Comparison of ENCODE assay signal across 13 cellular contexts in genomic region chr20:58173930-58174707, GRCh38. TPM values are rescaled to one million over a fixed set of nuclear protein-coding genes. Genes with fewer than 3 reads are reported as not detected.
DNase-seq lines count a peak whose midpoint lies in the region; ATAC-seq and TF ChIP-seq lines count a peak whose summit lies in the region.
"Had no signal": no experiment of that assay in that cellular context is flagged by ENCODE, and none has a peak within 500 bp of the region (broad histone marks: within the 10 kb centered on the region; RNA-seq: fewer than 3 reads in every experiment).

No MANE protein-coding gene starts in this region.

- H3K4me2 ChIP-seq in fibroblast of lung (ENCODE audit: extremely low read depth, insufficient read depth, low read length): peak overlapping the region; percentile 74
- peak overlapping the region; percentile 80 for H3K4me2 ChIP-seq in osteoblast (ENCODE audit: insufficient read depth, low read length)
- H3K4me2 ChIP-seq: A549 had no signal

- H2AFZ ChIP-seq in fibroblast of lung (ENCODE audit: low read length) (peak overlapping the region; percentile 82), osteoblast (ENCODE audit: low read length) (peak overlapping the region; percentile 94)

- H3K36me3 ChIP-seq in fibroblast of lung (ENCODE audit: control insufficient read depth, insufficient read depth, low read length): no peaks in the 10 kb centered on the region
- no peaks in the 10 kb centered on the region for H3K36me3 ChIP-seq in osteoblast (ENCODE audit: insufficient read depth, low read length)
- H3K36me3 ChIP-seq in aorta (ENCODE audit: control insufficient read depth in 1 of 2, insufficient read depth in 2 of 2, low read length in 1 of 2): no peaks in the 10 kb centered on the region

- H3K4me1 ChIP-seq in fibroblast of lung (ENCODE audit: control insufficient read depth, extremely low read depth, insufficient read depth, low read length): peaks cover 8% of the 10 kb centered on the region
- H3K4me1 ChIP-seq in osteoblast (ENCODE audit: insufficient read depth, low read length): peaks cover 15% of the 10 kb centered on the region
- H3K4me1 ChIP-seq in aorta (ENCODE audit: control insufficient read depth in 1 of 2, insufficient read depth in 2 of 2, low read length in 2 of 2): no peaks in the 10 kb centered on the region

- H3K79me2 ChIP-seq in fibroblast of lung (ENCODE audit: control insufficient read depth, insufficient read depth, low read length) (no peaks in the 10 kb centered on the region), osteoblast (ENCODE audit: insufficient read depth, low read length) (no peaks in the 10 kb centered on the region)

- no peak for TF ChIP-seq CTCF in fibroblast of lung (conservative IDR thresholded peaks at IDR 0.05 in 1 of 2, IDR thresholded peaks at IDR 0.05 in 1 of 2; ENCODE audit: low read depth in 1 of 2, low read length in 2 of 2)
- TF ChIP-seq CTCF in osteoblast (IDR thresholded peaks at IDR 0.05; ENCODE audit: extremely low read depth, low read depth, low read length): no peak

- 16 to 22% methylated on average over 26 of the region's 26 CpGs for WGBS in aorta, 2 donors

- intact Hi-C loops in Right ventricle myocardium superior (cut with DNase I): loop anchor here (10.0 kb wide), 1 partner anchor 79 kb away; no protein-coding TSS in a partner anchor
- intact Hi-C loops in cardiac septum (cut with DNase I): loop anchor here (10.0 kb wide), 1 partner anchor 549 kb away; the partner anchor contains the start of gene ZBP1
- intact Hi-C loops in aorta (cut with DNase I): loop anchor here in 1 of 2 donors (10.0 kb wide), 1 partner anchor 59 kb away; no protein-coding TSS in a partner anchor

- DNase-seq in Right ventricle myocardium superior: peak; percentile 45
- DNase-seq in cardiac septum (ENCODE audit: low spot score): no peak
- peak in 1 of 2 donors; percentile 14 for DNase-seq in fibroblast of lung (ENCODE audit: low read depth in 2 of 2)
- DNase-seq in osteoblast (ENCODE audit: insufficient read length, low spot score, missing footprints): peak; percentile 23
- DNase-seq in aorta: peak in 1 of 2 donors; percentile 74
- DNase-seq in activated naive CD4-positive, alpha-beta T cell treated with anti-CD3 and anti-CD28 coated beads, Interleukin-2, amount 50 U/mL, for 16 hours: no peak
- no peak for DNase-seq in NCI-H1092 treated with DMSO at 0.1 percent for 48 hours (lab: John Stamatoyannopoulos, UW)
- DNase-seq: activated CD4-positive, alpha-beta memory T cell treated with anti-CD3 and anti-CD28 coated beads for 36 hours; effector CD8-positive, alpha-beta T cell; NCI-H146 had no signal

- ATAC-seq in Right ventricle myocardium superior (ENCODE audit: poor library complexity) (peak; percentile 64), aorta (ENCODE audit: low FRiP score) (no peak), GM19324 (IDR thresholded peaks at IDR 0.05; ENCODE audit: low FRiP score, unreplicated experiment) (no peak)
- ATAC-seq: A549 had no signal

- no peak overlapping the region for H3K9ac ChIP-seq in fibroblast of lung (ENCODE audit: insufficient read depth, low read length)

- H3K4me3 ChIP-seq in fibroblast of lung (replicated peaks in 1 of 4; ENCODE audit: control extremely low read depth in 1 of 4, insufficient read depth in 1 of 4, low read depth in 3 of 4, low read length in 4 of 4) (peak overlapping the region in 2 of 4 experiments; percentile 16 to 55), osteoblast (ENCODE audit: insufficient read depth, low read length) (peak overlapping the region; percentile 66), aorta (ENCODE audit: low read length in 2 of 2) (peak overlapping the region; percentile 12 to 18)
- H3K4me3 ChIP-seq: A549 had no signal

- H3K27ac ChIP-seq in fibroblast of lung (ENCODE audit: insufficient read depth, low read length) (peak overlapping the region; percentile 38), osteoblast (ENCODE audit: low read depth, low read length) (peak overlapping the region; percentile 28), aorta (ENCODE audit: low read depth in 1 of 2, low read length in 2 of 2) (peak overlapping the region; percentile 67 to 96)

- H3K27me3 ChIP-seq in fibroblast of lung (ENCODE audit: control insufficient read depth, insufficient read depth, low read length) (no peaks in the 10 kb centered on the region), osteoblast (ENCODE audit: insufficient read depth, low read length) (no peaks in the 10 kb centered on the region), aorta (ENCODE audit: control insufficient read depth in 1 of 2, insufficient read depth in 2 of 2, low read length in 1 of 2) (no peaks in the 10 kb centered on the region)

- H3K9me3 ChIP-seq in fibroblast of lung (ENCODE audit: control insufficient read depth, insufficient read depth, low read depth, low read length) (no peaks in the 10 kb centered on the region), osteoblast (ENCODE audit: low read depth, low read length) (no peaks in the 10 kb centered on the region), aorta (ENCODE audit: control insufficient read depth, low read length) (no peaks in the 10 kb centered on the region)
- H3K9me3 ChIP-seq: A549 had no signal

- H4K20me1 ChIP-seq in fibroblast of lung (ENCODE audit: control insufficient read depth, extremely low read depth, insufficient read depth, low read length) (no peaks in the 10 kb centered on the region), osteoblast (ENCODE audit: insufficient read depth, low read length) (no peaks in the 10 kb centered on the region)

RNA-seq across cellular contexts. Expression of gene ANKRD60, which starts 54.3 kb away (rescaled TPM):
- total RNA-seq in Right ventricle myocardium superior (not detected), cardiac septum (not detected), fibroblast of lung (not detected in 2 replicates), osteoblast (not detected in 2 replicates), aorta (not detected)
- polyA plus RNA-seq in fibroblast of lung (not detected in 2 replicates), aorta (not detected)
- polyA plus RNA-seq in fibroblast of lung (2012): not detected in 2 replicates
- polyA minus RNA-seq in fibroblast of lung (ENCODE audit: low replicate concordance): not detected in 2 replicates
- total RNA-seq: activated CD4-positive, alpha-beta memory T cell treated with anti-CD3 and anti-CD28 coated beads for 36 hours; mucosa of gallbladder had no signal
- polyA plus RNA-seq: A549 had no signal

Comparison
In these comparisons a context has a peak if more than half of its experiments do, and no peak if none do; other contexts are left out.
1. DNase-seq: peak in Right ventricle myocardium superior (single experiment) and osteoblast (single experiment); none in cardiac septum (single experiment), activated naive CD4-positive, alpha-beta T cell treated with anti-CD3 and anti-CD28 coated beads, Interleukin-2, amount 50 U/mL, for 16 hours (single experiment) and NCI-H1092 treated with DMSO at 0.1 percent for 48 hours (single experiment).
2. H3K27ac ChIP-seq: peak in every context shown above with its lines; median percentile 82 in aorta; 38 in fibroblast of lung; 28 in osteoblast.